In genomic region chr10:51804861-51805260, GRCh38 we compare ENCODE assay signal across 21 cellular contexts.
DNase-seq lines count a peak whose midpoint lies in the region; ATAC-seq, FAIRE-seq and TF ChIP-seq lines count a peak whose summit lies in the region.
"Had no signal": no experiment of that assay in that cellular context is flagged by ENCODE, and none has a peak within 500 bp of the region (broad histone marks: within the 10 kb centered on the region; RNA-seq: fewer than 3 reads in every experiment).

No MANE protein-coding gene starts in this region.

- H3K4me1 Mint-ChIP-seq in activated naive CD8-positive, alpha-beta T cell treated with anti-CD3 and anti-CD28 coated beads, Interleukin-2, amount 50 U/mL, for 24 hours: no peaks in the 10 kb centered on the region
- H3K4me1 Mint-ChIP-seq: T-cell had no signal

- H3K4me1 ChIP-seq in pancreas: no peaks in the 10 kb centered on the region
- H3K4me1 ChIP-seq: colonic mucosa, left lung, thyroid gland had no signal

- H3K27me3 ChIP-seq in pancreas: no peaks in the 10 kb centered on the region
- H3K27me3 ChIP-seq: colonic mucosa, left lung, ovary, thyroid gland had no signal

- peaks cover 4% of the 10 kb centered on the region for H3K27me3 Mint-ChIP-seq in activated naive CD8-positive, alpha-beta T cell treated with anti-CD3 and anti-CD28 coated beads, Interleukin-2, amount 50 U/mL, for 24 hours

- H3K4me3 ChIP-seq in epithelial cell of esophagus (ENCODE audit: low read length): no peak overlapping the region
- no peak overlapping the region for H3K4me3 ChIP-seq in pancreas
- H3K4me3 ChIP-seq: colonic mucosa, left lung, ovary, thyroid gland had no signal

- no peak overlapping the region for H3K27ac Mint-ChIP-seq in activated naive CD8-positive, alpha-beta T cell treated with anti-CD3 and anti-CD28 coated beads, Interleukin-2, amount 50 U/mL, for 24 hours
- H3K27ac Mint-ChIP-seq: T-cell had no signal

- no peak overlapping the region for H3K4me3 Mint-ChIP-seq in activated naive CD8-positive, alpha-beta T cell treated with anti-CD3 and anti-CD28 coated beads, Interleukin-2, amount 50 U/mL, for 24 hours
- H3K4me3 Mint-ChIP-seq: T-cell had no signal

- H3K9me3 ChIP-seq in pancreas: no peaks in the 10 kb centered on the region
- H3K9me3 ChIP-seq: colonic mucosa, left lung, ovary, thyroid gland had no signal

- TF ChIP-seq CTCF in epithelial cell of esophagus (IDR thresholded peaks at IDR 0.05; ENCODE audit: insufficient read depth, low read depth, low read length, missing control alignments) (no peak), pancreas (IDR thresholded peaks at IDR 0.05) (no peak)

- no peak overlapping the region for H3K27ac ChIP-seq in pancreas
- H3K27ac ChIP-seq: colonic mucosa, left lung, ovary, thyroid gland, VCaP had no signal

- no peaks in the 10 kb centered on the region for H3K36me3 Mint-ChIP-seq in activated naive CD8-positive, alpha-beta T cell treated with anti-CD3 and anti-CD28 coated beads, Interleukin-2, amount 50 U/mL, for 24 hours (ENCODE audit: low read depth)
- H3K36me3 Mint-ChIP-seq: T-cell had no signal

- intact Hi-C loops in pancreas (cut with DNase I): no loop called here

- WGBS in pancreas, 2 donors: 89 to 94% methylated on average over 2 of the region's 2 CpGs

- no peaks in the 10 kb centered on the region for H3K36me3 ChIP-seq in pancreas
- H3K36me3 ChIP-seq: colonic mucosa, left lung, ovary, thyroid gland had no signal

- H3K9me3 Mint-ChIP-seq in activated naive CD8-positive, alpha-beta T cell treated with anti-CD3 and anti-CD28 coated beads, Interleukin-2, amount 50 U/mL, for 24 hours: no peaks in the 10 kb centered on the region
- H3K9me3 Mint-ChIP-seq: T-cell had no signal

- FAIRE-seq in pancreas (lab: Jason Lieb, UNC): no peak
- FAIRE-seq: GM18507 had no signal

- ATAC-seq in pancreas: no peak
- ATAC-seq in activated naive CD8-positive, alpha-beta T cell treated with anti-CD3 and anti-CD28 coated beads, Interleukin-2, amount 50 U/mL, for 24 hours: no peak
- no peak for ATAC-seq in HG03460 (IDR thresholded peaks at IDR 0.05; ENCODE audit: unreplicated experiment)
- ATAC-seq: HCT116, left lung, T-cell had no signal

- peak; percentile 40 for DNase-seq in EH (ENCODE audit: low read depth)
- peak; percentile 8 for DNase-seq in NCI-H460 (ENCODE audit: extremely low read depth, low read depth)
- peak; percentile 63 for DNase-seq in epithelial cell of esophagus (ENCODE audit: low read depth)
- DNase-seq in non-pigmented ciliary epithelial cell (ENCODE audit: low read depth): peak; percentile 2
- DNase-seq in pancreas: no peak
- DNase-seq in activated naive CD8-positive, alpha-beta T cell treated with anti-CD3 and anti-CD28 coated beads, Interleukin-2, amount 50 U/mL, for 24 hours: no peak
- DNase-seq in C1 segment of cervical spinal cord (lab: John Stamatoyannopoulos, UW): no peak
- DNase-seq: colonic mucosa, erythroblast, left lung, MV-4-11, NCI-H748 treated with DMSO at 0.1 percent for 48 hours, ovary, RPMI8226, small intestine, T-cell, thyroid gland had no signal

Comparison
In these comparisons a context has a peak if more than half of its experiments do, and no peak if none do; other contexts are left out.
1. DNase-seq: peak in EH (single experiment), NCI-H460 (single experiment), epithelial cell of esophagus (single experiment) and non-pigmented ciliary epithelial cell (single experiment); none in pancreas (0 of 6), activated naive CD8-positive, alpha-beta T cell treated with anti-CD3 and anti-CD28 coated beads, Interleukin-2, amount 50 U/mL, for 24 hours (single experiment) and C1 segment of cervical spinal cord (0 of 14).